In genomic region chr11:65089621-65090020, GRCh38 we compare ENCODE assay signal across 35 cellular contexts.
"Had no signal": no experiment of that assay in that cellular context is flagged by ENCODE, and none has a peak within 500 bp of the region (broad histone marks: within the 10 kb centered on the region; RNA-seq: fewer than 3 reads in every experiment).

No MANE protein-coding gene starts in this region.

- H3K4me3 ChIP-seq: body of pancreas, cardiac muscle cell, coronary artery, dorsolateral prefrontal cortex, gastrocnemius medialis, left lung, lung, mucosa of descending colon, psoas muscle, smooth muscle cell, stomach, thyroid gland, upper lobe of right lung had no signal

- H3K27ac ChIP-seq: body of pancreas, cardiac muscle cell, coronary artery, gastrocnemius medialis, left lung, parathyroid adenoma, psoas muscle, stomach, thyroid gland, upper lobe of right lung, VCaP had no signal

- FAIRE-seq: islet of Langerhans, TTC549 had no signal

- H3K4me2 ChIP-seq: smooth muscle cell had no signal

- H3K9me3 Mint-ChIP-seq: activated naive CD4-positive, alpha-beta T cell treated with anti-CD3 and anti-CD28 coated beads, Interleukin-2, amount 50 U/mL, for 24 hours; activated T-cell treated with anti-CD3 and anti-CD28 coated beads, Interleukin-2, amount 50 U/mL, for 24 hours; nephron progenitor cell; stimulated activated naive B cell treated with anti-CD40 and anti-IgM and Interleukin-4, amounts not matched to agents 10 μg/mL and 1 μg/mL and 100 μg/mL, for 72 hours had no signal

- DNase-seq: activated CD4-positive, alpha-beta T cell treated with anti-CD3 and anti-CD28 coated beads for 4 hours; activated CD4-positive, alpha-beta T cell treated with anti-CD3 and anti-CD28 coated beads, Interleukin-2, amount 50 U/mL, for 4 hours; activated CD8-positive, alpha-beta memory T cell treated with anti-CD3 and anti-CD28 coated beads for 24 hours; activated CD8-positive, alpha-beta memory T cell treated with anti-CD3 and anti-CD28 coated beads, Interleukin-2, amount 50 U/mL, for 48 hours; activated gamma-delta T cell treated with Interleukin-2 at 50 U/mL for 16 hours; activated T-cell treated with anti-CD3 and anti-CD28 coated beads, Interleukin-2, amount 50 U/mL, for 24 hours; anterior cingulate cortex; body of pancreas; dorsolateral prefrontal cortex; effector memory CD4-positive, alpha-beta T cell; erythroblast; gastrocnemius medialis; glutamatergic neuron; left lung; mesendoderm; nephron progenitor cell; nucleus accumbens; psoas muscle; stimulated activated CD4-positive, alpha-beta T cell treated with anti-CD3 and anti-CD28 coated beads, Interleukin-1b, Interleukin-23, amount 100 ng/mL, for 48 hours; stimulated activated CD4-positive, alpha-beta T cell treated with anti-CD3 and anti-CD28 coated beads, Interleukin-4, amount 100 ng/mL, for 4 hours; stimulated activated CD8-positive, alpha-beta memory T cell treated with anti-CD3 and anti-CD28 coated beads, Interleukin-4, amount 100 ng/mL, for 48 hours; stimulated activated naive B cell treated with anti-CD40 and anti-IgM and Interleukin-4, amounts not matched to agents 10 μg/mL and 1 μg/mL and 100 μg/mL, for 72 hours; stomach; thyroid gland; upper lobe of right lung had no signal

- H3K27me3 Mint-ChIP-seq: activated naive CD4-positive, alpha-beta T cell treated with anti-CD3 and anti-CD28 coated beads, Interleukin-2, amount 50 U/mL, for 24 hours; activated T-cell treated with anti-CD3 and anti-CD28 coated beads, Interleukin-2, amount 50 U/mL, for 24 hours; stimulated activated naive B cell treated with anti-CD40 and anti-IgM and Interleukin-4, amounts not matched to agents 10 μg/mL and 1 μg/mL and 100 μg/mL, for 72 hours had no signal

- H3K4me3 Mint-ChIP-seq: activated naive CD4-positive, alpha-beta T cell treated with anti-CD3 and anti-CD28 coated beads, Interleukin-2, amount 50 U/mL, for 24 hours; activated T-cell treated with anti-CD3 and anti-CD28 coated beads, Interleukin-2, amount 50 U/mL, for 24 hours; nephron progenitor cell; stimulated activated naive B cell treated with anti-CD40 and anti-IgM and Interleukin-4, amounts not matched to agents 10 μg/mL and 1 μg/mL and 100 μg/mL, for 72 hours had no signal

- H2AFZ ChIP-seq: parathyroid adenoma had no signal

- H3K79me2 ChIP-seq: parathyroid adenoma had no signal

- H3K9ac ChIP-seq: parathyroid adenoma had no signal

- H3K9me3 ChIP-seq: body of pancreas, gastrocnemius medialis, left lung, mucosa of descending colon, psoas muscle, stomach, thyroid gland, upper lobe of right lung had no signal

- ATAC-seq: body of pancreas; gastrocnemius medialis; left lung; mucosa of descending colon; psoas muscle; stimulated activated naive B cell treated with anti-CD40 and anti-IgM and Interleukin-4, amounts not matched to agents 10 μg/mL and 1 μg/mL and 100 μg/mL, for 72 hours; upper lobe of right lung had no signal

- H3K27me3 ChIP-seq: body of pancreas, cardiac muscle cell, dorsolateral prefrontal cortex, gastrocnemius medialis, left lung, stomach, thyroid gland, upper lobe of right lung had no signal

- H3K27ac Mint-ChIP-seq: activated naive CD4-positive, alpha-beta T cell treated with anti-CD3 and anti-CD28 coated beads, Interleukin-2, amount 50 U/mL, for 24 hours; activated T-cell treated with anti-CD3 and anti-CD28 coated beads, Interleukin-2, amount 50 U/mL, for 24 hours; stimulated activated naive B cell treated with anti-CD40 and anti-IgM and Interleukin-4, amounts not matched to agents 10 μg/mL and 1 μg/mL and 100 μg/mL, for 72 hours had no signal
